ENCODE assay signal across 3 cellular contexts in genomic region chr17:58794508-58794907, GRCh38. TPM values are rescaled to one million over a fixed set of nuclear protein-coding genes. Genes with fewer than 3 reads are reported as not detected.
"Had no signal": no experiment of that assay in that cellular context is flagged by ENCODE, and none has a peak within 500 bp of the region (broad histone marks: within the 10 kb centered on the region; RNA-seq: fewer than 3 reads in every experiment).

No MANE protein-coding gene starts in this region.

RNA-seq across cellular contexts. Expression of gene PPM1E, which starts 38.9 kb away (rescaled TPM):
- total RNA-seq: mononuclear cell had no signal
- polyA plus RNA-seq: immature natural killer cell, keratinocyte had no signal
